In the genomic region with DNA sequence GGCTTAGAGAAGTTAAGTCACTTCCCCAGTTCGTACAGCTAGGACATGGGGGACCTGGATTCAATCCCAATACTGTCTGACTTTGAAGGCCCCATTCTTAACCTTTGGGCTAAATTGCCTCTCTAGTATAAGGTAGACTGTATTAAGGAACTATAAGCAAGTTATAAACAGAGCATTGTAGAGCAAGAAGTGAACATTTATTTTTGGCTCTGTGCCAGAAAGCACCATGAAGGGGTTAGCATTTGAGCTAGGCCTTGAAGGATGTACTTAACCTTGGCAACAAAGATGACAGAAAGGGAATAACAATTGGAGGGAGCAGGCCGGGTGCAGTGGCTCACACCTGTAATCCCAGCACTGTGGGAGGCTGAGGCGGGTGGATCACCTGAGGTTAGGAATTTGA, we compare ENCODE assay signal across 1 cellular context.
A peak's percentile ranks its signal among the peaks of the same experiment; 100 is the strongest.
TF ChIP-seq lines count a peak whose summit lies in the region.

No MANE protein-coding gene starts in this region.

TF ChIP-seq in GM12878, 131 proteins besides CTCF, POLR2A, EP300 and RAD21:
- TF ChIP-seq SMAD1 (IDR thresholded peaks at IDR 0.05; ENCODE audit: low read depth, partially characterized antibody): peak; percentile 92
- TF ChIP-seq, protein P1, sequence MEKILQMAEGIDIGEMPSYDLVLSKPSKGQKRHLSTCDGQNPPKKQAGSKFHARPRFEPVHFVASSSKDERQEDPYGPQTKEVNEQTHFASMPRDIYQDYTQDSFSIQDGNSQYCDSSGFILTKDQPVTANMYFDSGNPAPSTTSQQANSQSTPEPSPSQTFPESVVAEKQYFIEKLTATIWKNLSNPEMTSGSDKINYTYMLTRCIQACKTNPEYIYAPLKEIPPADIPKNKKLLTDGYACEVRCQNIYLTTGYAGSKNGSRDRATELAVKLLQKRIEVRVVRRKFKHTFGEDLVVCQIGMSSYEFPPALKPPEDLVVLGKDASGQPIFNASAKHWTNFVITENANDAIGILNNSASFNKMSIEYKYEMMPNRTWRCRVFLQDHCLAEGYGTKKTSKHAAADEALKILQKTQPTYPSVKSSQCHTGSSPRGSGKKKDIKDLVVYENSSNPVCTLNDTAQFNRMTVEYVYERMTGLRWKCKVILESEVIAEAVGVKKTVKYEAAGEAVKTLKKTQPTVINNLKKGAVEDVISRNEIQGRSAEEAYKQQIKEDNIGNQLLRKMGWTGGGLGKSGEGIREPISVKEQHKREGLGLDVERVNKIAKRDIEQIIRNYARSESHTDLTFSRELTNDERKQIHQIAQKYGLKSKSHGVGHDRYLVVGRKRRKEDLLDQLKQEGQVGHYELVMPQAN (conservative IDR thresholded peaks at IDR 0.05): no peak
